ENCODE assay signal across 11 cellular contexts in the genomic region with DNA sequence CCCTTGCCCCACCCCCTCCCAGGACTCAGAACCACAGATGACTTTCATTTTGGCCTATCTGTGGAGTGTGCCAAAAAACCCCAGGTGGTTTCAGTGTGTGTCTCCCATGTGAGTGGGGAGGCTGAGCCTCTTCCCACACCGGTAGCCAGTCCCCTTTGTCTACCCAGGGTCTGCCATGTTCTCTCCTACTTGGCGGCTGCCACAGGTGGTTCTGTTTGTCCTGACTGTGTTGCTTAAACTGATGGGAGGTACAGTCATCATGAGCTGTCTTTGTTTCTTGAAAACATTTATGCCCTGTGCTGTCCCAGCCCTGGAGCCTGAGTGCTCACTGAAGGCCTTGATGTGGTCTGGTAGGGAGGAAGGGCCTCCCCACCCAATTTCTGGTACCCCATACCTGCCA. TPM values are rescaled to one million over a fixed set of nuclear protein-coding genes. Genes with fewer than 3 reads are reported as not detected.
DNase-seq lines count a peak whose midpoint lies in the region; ATAC-seq, FAIRE-seq and TF ChIP-seq lines count a peak whose summit lies in the region.
"Had no signal": no experiment of that assay in that cellular context is flagged by ENCODE, and none has a peak within 500 bp of the region (broad histone marks: within the 10 kb centered on the region; RNA-seq: fewer than 3 reads in every experiment).

No MANE protein-coding gene starts in this region.

- H3K27ac Mint-ChIP-seq in T-helper 2 cell treated with Interferon-gamma antibody and Interleukin-4, amounts not matched to agents 5 μg/mL and 100 μg/mL, for 36 hours = peak overlapping the region; percentile 70
- H3K27ac Mint-ChIP-seq in stimulated activated naive B cell treated with anti-CD40 and anti-IgM and Interleukin-4, amounts not matched to agents 10 μg/mL and 1 μg/mL and 100 μg/mL, for 72 hours = peak overlapping the region; percentile 56
- no peak overlapping the region for H3K27ac Mint-ChIP-seq in chondrocyte (ENCODE audit: unreplicated experiment)

- no peaks in the 10 kb centered on the region for H3K27me3 Mint-ChIP-seq in T-helper 2 cell treated with Interferon-gamma antibody and Interleukin-4, amounts not matched to agents 5 μg/mL and 100 μg/mL, for 36 hours (ENCODE audit: low read depth)
- no peaks in the 10 kb centered on the region for H3K27me3 Mint-ChIP-seq in stimulated activated naive B cell treated with anti-CD40 and anti-IgM and Interleukin-4, amounts not matched to agents 10 μg/mL and 1 μg/mL and 100 μg/mL, for 72 hours
- no peaks in the 10 kb centered on the region for H3K27me3 Mint-ChIP-seq in chondrocyte (ENCODE audit: low read depth)

- DNase-seq in H54 (ENCODE audit: insufficient read length, low spot score) (peak; percentile 55), coronary artery (ENCODE audit: low spot score) (no peak), chondrocyte (ENCODE audit: low spot score) (no peak)
- peak; percentile 9 for DNase-seq in T-helper 2 cell treated with Interferon-gamma antibody and Interleukin-4, amounts not matched to agents 5 μg/mL and 100 μg/mL, for 36 hours (ENCODE audit: low spot score)
- DNase-seq in stimulated activated naive B cell treated with anti-CD40 and anti-IgM and Interleukin-4, amounts not matched to agents 10 μg/mL and 1 μg/mL and 100 μg/mL, for 72 hours = no peak
- DNase-seq: gastrocnemius medialis, NCI-H2081 had no signal

- FAIRE-seq in H54 (lab: Jason Lieb, UNC) = no peak
- FAIRE-seq: G401.6 had no signal

- H3K4me3 Mint-ChIP-seq in T-helper 2 cell treated with Interferon-gamma antibody and Interleukin-4, amounts not matched to agents 5 μg/mL and 100 μg/mL, for 36 hours = no peak overlapping the region
- H3K4me3 Mint-ChIP-seq in stimulated activated naive B cell treated with anti-CD40 and anti-IgM and Interleukin-4, amounts not matched to agents 10 μg/mL and 1 μg/mL and 100 μg/mL, for 72 hours = no peak overlapping the region
- H3K4me3 Mint-ChIP-seq in chondrocyte (ENCODE audit: unreplicated experiment) = no peak overlapping the region

- TF ChIP-seq CTCF in coronary artery (IDR thresholded peaks at IDR 0.05) = no peak
- no peak for TF ChIP-seq CTCF in chondrocyte (IDR thresholded peaks at IDR 0.05)

- H3K36me3 Mint-ChIP-seq in T-helper 2 cell treated with Interferon-gamma antibody and Interleukin-4, amounts not matched to agents 5 μg/mL and 100 μg/mL, for 36 hours (ENCODE audit: low read depth) = peaks cover 15% of the 10 kb centered on the region
- H3K36me3 Mint-ChIP-seq in stimulated activated naive B cell treated with anti-CD40 and anti-IgM and Interleukin-4, amounts not matched to agents 10 μg/mL and 1 μg/mL and 100 μg/mL, for 72 hours = peaks cover 36 to 48% of the 10 kb centered on the region in 2 donors
- H3K36me3 Mint-ChIP-seq in chondrocyte (ENCODE audit: low read depth) = peaks cover 3% of the 10 kb centered on the region

- peak; percentile 70 for ATAC-seq in stimulated activated naive B cell treated with anti-CD40 and anti-IgM and Interleukin-4, amounts not matched to agents 10 μg/mL and 1 μg/mL and 100 μg/mL, for 72 hours (replicated peaks)
- no peak for ATAC-seq in GM21786 (IDR thresholded peaks at IDR 0.05; ENCODE audit: unreplicated experiment)
- no peak for ATAC-seq in GM18498 (IDR thresholded peaks at IDR 0.05; ENCODE audit: unreplicated experiment)
- ATAC-seq in GM21526 (IDR thresholded peaks at IDR 0.05; ENCODE audit: low FRiP score, unreplicated experiment) = no peak
- ATAC-seq: gastrocnemius medialis had no signal

- H3K9me3 Mint-ChIP-seq in T-helper 2 cell treated with Interferon-gamma antibody and Interleukin-4, amounts not matched to agents 5 μg/mL and 100 μg/mL, for 36 hours = no peaks in the 10 kb centered on the region
- H3K9me3 Mint-ChIP-seq in stimulated activated naive B cell treated with anti-CD40 and anti-IgM and Interleukin-4, amounts not matched to agents 10 μg/mL and 1 μg/mL and 100 μg/mL, for 72 hours = no peaks in the 10 kb centered on the region
- no peaks in the 10 kb centered on the region for H3K9me3 Mint-ChIP-seq in chondrocyte (ENCODE audit: low read depth)

- peak overlapping the region; percentile 34 to 94 for H3K27ac ChIP-seq in coronary artery
- H3K27ac ChIP-seq: gastrocnemius medialis had no signal

- peaks cover 30% of the 10 kb centered on the region for H3K4me1 Mint-ChIP-seq in T-helper 2 cell treated with Interferon-gamma antibody and Interleukin-4, amounts not matched to agents 5 μg/mL and 100 μg/mL, for 36 hours (ENCODE audit: low read depth)
- peaks cover 47 to 70% of the 10 kb centered on the region in 2 donors for H3K4me1 Mint-ChIP-seq in stimulated activated naive B cell treated with anti-CD40 and anti-IgM and Interleukin-4, amounts not matched to agents 10 μg/mL and 1 μg/mL and 100 μg/mL, for 72 hours
- peaks cover 27% of the 10 kb centered on the region for H3K4me1 Mint-ChIP-seq in chondrocyte (ENCODE audit: low read depth)

- TF ChIP-seq POLR2A in H54 (IDR thresholded peaks at IDR 0.05; ENCODE audit: low read depth, low read length) = no peak

- no peak overlapping the region for H3K4me3 ChIP-seq in coronary artery
- H3K4me3 ChIP-seq: gastrocnemius medialis had no signal

RNA-seq across cellular contexts. Expression of a gene that starts 39.7 kb away (rescaled TPM):
- total RNA-seq in chondrocyte = 0.34 to 1.00 TPM (median 0.65 TPM) in 3 replicates

Comparison
In these comparisons a context has a peak if more than half of its experiments do, and no peak if none do; other contexts are left out.
1. DNase-seq: peak in H54 (single experiment) and T-helper 2 cell treated with Interferon-gamma antibody and Interleukin-4, amounts not matched to agents 5 μg/mL and 100 μg/mL, for 36 hours (single experiment); none in coronary artery (single experiment), stimulated activated naive B cell treated with anti-CD40 and anti-IgM and Interleukin-4, amounts not matched to agents 10 μg/mL and 1 μg/mL and 100 μg/mL, for 72 hours (single experiment) and chondrocyte (single experiment).
2. ATAC-seq: peak in stimulated activated naive B cell treated with anti-CD40 and anti-IgM and Interleukin-4, amounts not matched to agents 10 μg/mL and 1 μg/mL and 100 μg/mL, for 72 hours (2 of 2); none in GM21786 (single experiment), GM18498 (single experiment) and GM21526 (single experiment).